Comparison of ENCODE assay signal across 31 cellular contexts in genomic region chr11:57299150-57299737, GRCh38. TPM values are rescaled to one million over a fixed set of nuclear protein-coding genes. Genes with fewer than 3 reads are reported as not detected.
"Had no signal": no experiment of that assay in that cellular context is flagged by ENCODE, and none has a peak within 500 bp of the region (broad histone marks: within the 10 kb centered on the region; RNA-seq: fewer than 3 reads in every experiment).

No MANE protein-coding gene starts in this region.

- H3K36me3 ChIP-seq: neutrophil had no signal

- H3K9ac ChIP-seq: parathyroid adenoma had no signal

- H3K36me3 Mint-ChIP-seq: natural killer cell treated with Interleukin-12 subunit alpha and Interleukin-12 subunit beta and Interleukin-15 and Interleukin-18, amount 100 ng/mL, for 72 hours had no signal

- H3K79me2 ChIP-seq: parathyroid adenoma had no signal

- H3K4me3 Mint-ChIP-seq: endodermal cell; memory B cell; natural killer cell treated with Interleukin-12 subunit alpha and Interleukin-12 subunit beta and Interleukin-15 and Interleukin-18, amount 100 ng/mL, for 72 hours; neural crest cell had no signal

- ATAC-seq: gastrocnemius medialis; heart left ventricle; left lobe of liver; natural killer cell treated with Interleukin-12 subunit alpha and Interleukin-12 subunit beta and Interleukin-15 and Interleukin-18, amount 100 ng/mL, for 72 hours; sciatic nerve had no signal

- H3K4me3 ChIP-seq: esophagus squamous epithelium, gastrocnemius medialis, heart left ventricle, hepatocyte, lung, smooth muscle cell, stomach, thyroid gland, vagina had no signal

- H3K27ac ChIP-seq: esophagus squamous epithelium, gastrocnemius medialis, heart left ventricle, hepatocyte, neutrophil, parathyroid adenoma, stomach, thyroid gland, vagina had no signal

- H2AFZ ChIP-seq: hepatocyte, parathyroid adenoma had no signal

- H3K9me3 ChIP-seq: neutrophil, thyroid gland had no signal

- H3K4me1 ChIP-seq: parathyroid adenoma had no signal

- H3K4me2 ChIP-seq: hepatocyte, smooth muscle cell had no signal

- DNase-seq: effector CD8-positive, alpha-beta T cell; endodermal cell; esophagus squamous epithelium; gastrocnemius medialis; heart left ventricle; kidney; stimulated activated CD4-positive, alpha-beta T cell treated with anti-CD3 and anti-CD28 coated beads, Interleukin-12 subunit alpha, Interleukin-12 subunit beta, amount 100 ng/mL, for 4 hours; stimulated activated CD4-positive, alpha-beta T cell treated with anti-CD3 and anti-CD28 coated beads, Interleukin-1b, Interleukin-23, amount 100 ng/mL, for 48 hours; stimulated activated CD4-positive, alpha-beta T cell treated with anti-CD3 and anti-CD28 coated beads, Interleukin-4, amount 100 ng/mL, for 1 hour; stimulated activated CD8-positive, alpha-beta memory T cell treated with anti-CD3 and anti-CD28 coated beads, Interleukin-4, amount 100 ng/mL, for 48 hours; stimulated activated naive CD4-positive, alpha-beta T cell; stomach; thyroid gland; trophoblast cell had no signal

- FAIRE-seq: colon, kidney had no signal

- H3K27me3 ChIP-seq: esophagus squamous epithelium, gastrocnemius medialis, heart left ventricle, hepatocyte, neutrophil, stomach, thyroid gland, vagina had no signal

- H3K27me3 Mint-ChIP-seq: memory B cell, progenitor cell of endocrine pancreas had no signal

- H3K27ac Mint-ChIP-seq: endodermal cell; memory B cell; natural killer cell treated with Interleukin-12 subunit alpha and Interleukin-12 subunit beta and Interleukin-15 and Interleukin-18, amount 100 ng/mL, for 72 hours; progenitor cell of endocrine pancreas had no signal

- H3K9me3 Mint-ChIP-seq: natural killer cell treated with Interleukin-12 subunit alpha and Interleukin-12 subunit beta and Interleukin-15 and Interleukin-18, amount 100 ng/mL, for 72 hours; neural crest cell had no signal

- H3K4me1 Mint-ChIP-seq: memory B cell, neural crest cell had no signal

RNA-seq across cellular contexts. Expression of gene P2RX3, which starts 38.9 kb away (rescaled TPM):
- total RNA-seq: endodermal cell; esophagus squamous epithelium; gastrocnemius medialis; glomerular endothelial cell; hepatocyte; kidney; mononuclear cell; natural killer cell treated with Interleukin-12 subunit alpha and Interleukin-12 subunit beta and Interleukin-15 and Interleukin-18, amount 100 ng/mL, for 72 hours; omental fat pad; progenitor cell of endocrine pancreas; sciatic nerve; smooth muscle cell; temporal lobe; thyroid gland; vagina had no signal
- polyA plus RNA-seq: hepatocyte, lung, stomach had no signal
